In the genomic region with DNA sequence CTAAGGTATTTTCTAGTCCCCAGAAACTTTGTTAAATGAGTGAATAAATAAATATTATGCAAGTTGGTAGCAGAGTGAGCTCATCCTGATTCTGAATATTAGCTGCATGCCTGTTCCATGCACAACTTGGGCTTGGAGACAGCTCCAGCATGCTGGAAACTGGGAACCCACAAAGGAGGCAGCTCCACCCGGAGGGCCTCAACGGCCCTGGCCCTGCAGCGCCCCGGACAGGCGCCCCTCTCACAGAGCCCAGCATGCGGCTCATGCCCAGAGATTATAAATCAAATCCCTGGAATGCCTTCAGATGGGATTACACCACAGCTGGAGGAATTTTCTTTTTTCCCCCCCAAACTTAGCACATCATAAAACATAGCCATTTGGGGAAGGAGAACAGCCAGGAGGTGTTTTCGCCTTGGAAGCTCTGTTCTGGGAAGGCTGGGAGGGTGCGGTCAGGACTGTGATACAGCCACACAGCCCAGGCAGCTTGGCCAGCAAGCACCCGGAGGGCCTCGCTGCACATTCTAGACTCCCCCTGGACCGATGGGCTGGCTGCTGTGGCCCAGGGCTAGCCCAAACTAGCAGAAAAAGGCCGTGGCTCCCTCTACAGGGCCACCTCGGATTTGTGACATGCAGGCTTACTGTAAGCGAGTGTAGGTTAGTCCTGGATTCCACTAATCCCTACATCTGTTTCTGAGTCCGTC, we compare ENCODE assay signal across 27 cellular contexts.
DNase-seq lines count a peak whose midpoint lies in the region; TF ChIP-seq lines count a peak whose summit lies in the region.
"Had no signal": no experiment of that assay in that cellular context is flagged by ENCODE, and none has a peak within 500 bp of the region (broad histone marks: within the 10 kb centered on the region; RNA-seq: fewer than 3 reads in every experiment).

No MANE protein-coding gene starts in this region.

- H3K9ac ChIP-seq in endodermal cell (ENCODE audit: extremely low read depth, low read length, poor library complexity, severe bottlenecking) (no peak overlapping the region), mesenchymal stem cell (ENCODE audit: low read length) (peak overlapping the region; percentile 58)

- H2BK120ac ChIP-seq in mesenchymal stem cell (ENCODE audit: low read depth, low read length), result no peak overlapping the region

- H2BK5ac ChIP-seq in mesenchymal stem cell (ENCODE audit: low read depth, low read length, poor library complexity, severe bottlenecking), result no peak overlapping the region

- no peak overlapping the region for H2BK12ac ChIP-seq in mesenchymal stem cell (ENCODE audit: low read length in 2 of 2)

- H2BK15ac ChIP-seq in mesenchymal stem cell (ENCODE audit: low read depth, poor library complexity, severe bottlenecking), result no peak overlapping the region

- no peak for TF ChIP-seq POLR2A in uterus (IDR thresholded peaks at IDR 0.05)

- H3K36me3 Mint-ChIP-seq in endodermal cell (ENCODE audit: low read depth), result no peaks in the 10 kb centered on the region
- H3K36me3 Mint-ChIP-seq: type B pancreatic cell had no signal

- no peak overlapping the region for H3K4me2 ChIP-seq in mesenchymal stem cell (ENCODE audit: low read length, poor library complexity, severe bottlenecking)

- no peak overlapping the region for H3K18ac ChIP-seq in mesenchymal stem cell (ENCODE audit: low read depth in 1 of 2, low read length in 2 of 2)

- peaks cover 2% of the 10 kb centered on the region for H3K4me1 Mint-ChIP-seq in endodermal cell
- H3K4me1 Mint-ChIP-seq: nephron progenitor cell had no signal

- H3K79me1 ChIP-seq in mesenchymal stem cell (replicated peaks; ENCODE audit: low read length, poor library complexity, severe bottlenecking), result no peaks in the 10 kb centered on the region

- no peaks in the 10 kb centered on the region for H3K9me3 ChIP-seq in endodermal cell (ENCODE audit: control insufficient read depth, low read length)
- H3K9me3 ChIP-seq in mesenchymal stem cell (ENCODE audit: control insufficient read depth, low read length), result no peaks in the 10 kb centered on the region
- no peaks in the 10 kb centered on the region for H3K9me3 ChIP-seq in uterus
- H3K9me3 ChIP-seq: ascending aorta, spleen, stomach had no signal

- H3K4me3 ChIP-seq in endodermal cell (ENCODE audit: low read length) (no peak overlapping the region), mesenchymal stem cell (ENCODE audit: insufficient read depth in 1 of 2, low read depth in 1 of 2, low read length in 2 of 2) (no peak overlapping the region), uterus (no peak overlapping the region)
- H3K4me3 ChIP-seq: ascending aorta, SK-N-MC, spleen, stomach had no signal

- H3K4me3 Mint-ChIP-seq in endodermal cell, result no peak overlapping the region
- H3K4me3 Mint-ChIP-seq: activated naive CD4-positive, alpha-beta T cell treated with anti-CD3 and anti-CD28 coated beads for 36 hours; activated T-cell treated with anti-CD3 and anti-CD28 coated beads, Interleukin-2, amount 50 U/mL, for 4 hours; HFFc6; nephron progenitor cell; type B pancreatic cell had no signal

- no peak overlapping the region for H3K27ac Mint-ChIP-seq in endodermal cell
- H3K27ac Mint-ChIP-seq: activated naive CD4-positive, alpha-beta T cell treated with anti-CD3 and anti-CD28 coated beads for 36 hours; HFFc6; nephron progenitor cell; progenitor cell of endocrine pancreas; type B pancreatic cell had no signal

- 87% methylated on average over 9 to 15 of the region's 15 CpGs for WGBS in endodermal cell (ENCODE audit: insufficient coverage in 1 of 2, insufficient read length in 1 of 2), 2 experiments
- 66% methylated on average over 15 of the region's 15 CpGs for WGBS in mesenchymal stem cell

- H2AK5ac ChIP-seq in mesenchymal stem cell (ENCODE audit: low read length, severe bottlenecking), result no peak overlapping the region

- no peaks in the 10 kb centered on the region for H3K9me3 Mint-ChIP-seq in endodermal cell
- H3K9me3 Mint-ChIP-seq: activated naive CD4-positive, alpha-beta T cell treated with anti-CD3 and anti-CD28 coated beads for 36 hours; activated T-cell treated with anti-CD3 and anti-CD28 coated beads, Interleukin-2, amount 50 U/mL, for 4 hours; HFFc6; nephron progenitor cell; type B pancreatic cell had no signal

- TF ChIP-seq CTCF in endodermal cell (conservative IDR thresholded peaks at IDR 0.05) (peak; percentile 53), uterus (IDR thresholded peaks at IDR 0.05) (no peak)

- no peak overlapping the region for H4K91ac ChIP-seq in mesenchymal stem cell (ENCODE audit: low read length)

- H3K4me1 ChIP-seq in endodermal cell (ENCODE audit: control insufficient read depth, insufficient read depth, low read length), result no peaks in the 10 kb centered on the region
- H3K4me1 ChIP-seq in mesenchymal stem cell (ENCODE audit: control insufficient read depth, insufficient read depth, low read depth, low read length), result no peaks in the 10 kb centered on the region
- no peaks in the 10 kb centered on the region for H3K4me1 ChIP-seq in uterus
- H3K4me1 ChIP-seq: ascending aorta, spleen, stomach had no signal

- no peak overlapping the region for H3K14ac ChIP-seq in mesenchymal stem cell (ENCODE audit: low read length in 2 of 2)

- peaks cover 9% of the 10 kb centered on the region for H3K27me3 Mint-ChIP-seq in endodermal cell (ENCODE audit: insufficient read depth)

- no peak overlapping the region for H2AFZ ChIP-seq in mesenchymal stem cell (ENCODE audit: low read depth, low read length)

- intact Hi-C loops in uterus (cut with DNase I; ENCODE audit: low total_unique reads), result no loop called here

- H3K27ac ChIP-seq in endodermal cell (ENCODE audit: low read depth, low read length), result no peak overlapping the region
- H3K27ac ChIP-seq in mesenchymal stem cell (ENCODE audit: low read length, poor library complexity, severe bottlenecking), result no peak overlapping the region
- peak overlapping the region; percentile 20 to 55 for H3K27ac ChIP-seq in uterus
- H3K27ac ChIP-seq: 22Rv1, ascending aorta, HL-60, SK-N-MC, spleen had no signal

- DNase-seq in NCI-H82 (lab: John Stamatoyannopoulos, UW), result peak; percentile 8
- DNase-seq in NCI-H82 treated with DMSO at 0.1 percent for 48 hours (lab: John Stamatoyannopoulos, UW; ENCODE audit: unreplicated experiment), result no peak
- DNase-seq in endodermal cell, result peak; percentile 82
- DNase-seq in mesenchymal stem cell, result no peak
- peak in 1 of 2 donors; percentile 41 for DNase-seq in uterus
- no peak for DNase-seq in epidermal melanocyte (ENCODE audit: insufficient read length, low spot score)
- no peak for DNase-seq in NCI-H1092 treated with DMSO at 0.1 percent for 48 hours (lab: John Stamatoyannopoulos, UW)
- DNase-seq in NCI-H2227 treated with DMSO at 0.1 percent for 48 hours (lab: John Stamatoyannopoulos, UW), result no peak
- DNase-seq: activated CD8-positive, alpha-beta memory T cell treated with anti-CD3 and anti-CD28 coated beads for 24 hours; activated naive CD4-positive, alpha-beta T cell treated with anti-CD3 and anti-CD28 coated beads for 36 hours; activated T-cell treated with anti-CD3 and anti-CD28 coated beads, Interleukin-2, amount 50 U/mL, for 4 hours; COR-L47; DND-41; HFFc6; NCI-H1694; NCI-H226; nephron progenitor cell; spleen; stimulated activated CD4-positive, alpha-beta T cell treated with anti-CD3 and anti-CD28 coated beads, Interleukin-4, amount 100 ng/mL, for 4 hours; stomach; T-helper 9 cell had no signal

- H4K8ac ChIP-seq in mesenchymal stem cell (ENCODE audit: low read length), result no peak overlapping the region

- no peaks in the 10 kb centered on the region for H3K36me3 ChIP-seq in endodermal cell (ENCODE audit: control insufficient read depth, insufficient read depth, low read length)
- H3K36me3 ChIP-seq in mesenchymal stem cell (ENCODE audit: control insufficient read depth in 1 of 2, insufficient read depth in 2 of 2, low read depth in 1 of 2, low read length in 2 of 2), result no peaks in the 10 kb centered on the region
- H3K36me3 ChIP-seq in uterus, result no peaks in the 10 kb centered on the region
- H3K36me3 ChIP-seq: ascending aorta, spleen, stomach had no signal

- no peak overlapping the region for H3K4ac ChIP-seq in mesenchymal stem cell (ENCODE audit: low read depth in 1 of 2, low read length in 2 of 2)

- no peak overlapping the region for H3K23ac ChIP-seq in mesenchymal stem cell (ENCODE audit: low read length in 2 of 2)

- peaks cover 5% of the 10 kb centered on the region for H3K27me3 ChIP-seq in endodermal cell (ENCODE audit: control insufficient read depth, insufficient read depth, low read length, poor library complexity, severe bottlenecking)
- H3K27me3 ChIP-seq in mesenchymal stem cell (ENCODE audit: control insufficient read depth in 1 of 2, insufficient read depth in 1 of 2, low read length in 2 of 2), result peaks cover 0 to 15% of the 10 kb centered on the region in 2 experiments
- no peaks in the 10 kb centered on the region for H3K27me3 ChIP-seq in uterus
- H3K27me3 ChIP-seq: ascending aorta, spleen had no signal

Comparison
In these comparisons a context has a peak if more than half of its experiments do, and no peak if none do; other contexts are left out.
1. DNase-seq: peak in NCI-H82 (single experiment) and endodermal cell (single experiment); none in NCI-H82 treated with DMSO at 0.1 percent for 48 hours (single experiment), mesenchymal stem cell (single experiment), epidermal melanocyte (single experiment), NCI-H1092 treated with DMSO at 0.1 percent for 48 hours (single experiment) and NCI-H2227 treated with DMSO at 0.1 percent for 48 hours (single experiment).
2. H3K27ac ChIP-seq: peak in uterus (2 of 2); none in endodermal cell (single experiment) and mesenchymal stem cell (single experiment).